8 cellular contexts compared by ENCODE assay signal in genomic region chr2:206158563-206159345, GRCh38. TPM values are rescaled to one million over a fixed set of nuclear protein-coding genes. Genes with fewer than 3 reads are reported as not detected.
DNase-seq lines count a peak whose midpoint lies in the region; ATAC-seq and TF ChIP-seq lines count a peak whose summit lies in the region.

No MANE protein-coding gene starts in this region.

- no peaks in the 10 kb centered on the region for H3K27me3 Mint-ChIP-seq in activated CD4-positive, alpha-beta T cell treated with anti-CD3 and anti-CD28 coated beads, Interleukin-2, amount 10 ng/mL, durations not matched to agents 24 days and 14 days
- H3K27me3 Mint-ChIP-seq in endothelial cell (ENCODE audit: unreplicated experiment) = no peaks in the 10 kb centered on the region

- ATAC-seq in HG02840 (IDR thresholded peaks at IDR 0.05; ENCODE audit: low FRiP score, unreplicated experiment) = peak; percentile 20

- H3K4me3 ChIP-seq in muscle layer of colon (ENCODE audit: low read depth in 1 of 2, low read length in 2 of 2) = peak overlapping the region; percentile 86 to 95

- H3K36me3 Mint-ChIP-seq in activated CD4-positive, alpha-beta T cell treated with anti-CD3 and anti-CD28 coated beads, Interleukin-2, amount 10 ng/mL, durations not matched to agents 24 days and 14 days (ENCODE audit: low read depth) = peaks cover 54% of the 10 kb centered on the region
- H3K36me3 Mint-ChIP-seq in endothelial cell (ENCODE audit: low read depth, unreplicated experiment) = peaks cover 23% of the 10 kb centered on the region

- DNase-seq in activated CD4-positive, alpha-beta T cell treated with anti-CD3 and anti-CD28 coated beads, Interleukin-2, amount 10 ng/mL, durations not matched to agents 24 days and 14 days = no peak
- DNase-seq in activated CD4-positive, alpha-beta T cell treated with anti-CD3 and anti-CD28 coated beads for 4 hours = no peak
- DNase-seq in OCI-M1 (lab: John Stamatoyannopoulos, UW) (peak; percentile 59), endothelial cell (ENCODE audit: low spot score) (no peak), UCSD-AML1 (lab: John Stamatoyannopoulos, UW; ENCODE audit: unreplicated experiment) (no peak)
- no peak for DNase-seq in stimulated activated CD4-positive, alpha-beta T cell treated with anti-CD3 and anti-CD28 coated beads, Interleukin-2, amount 100 ng/mL, for 24 hours

- peak overlapping the region; percentile 97 for H3K4me3 Mint-ChIP-seq in activated CD4-positive, alpha-beta T cell treated with anti-CD3 and anti-CD28 coated beads, Interleukin-2, amount 10 ng/mL, durations not matched to agents 24 days and 14 days
- H3K4me3 Mint-ChIP-seq in endothelial cell (ENCODE audit: unreplicated experiment) = peak overlapping the region; percentile 99

- H3K27ac ChIP-seq in muscle layer of colon (ENCODE audit: low read depth, low read length) = peak overlapping the region; percentile 89

- H3K9me3 Mint-ChIP-seq in activated CD4-positive, alpha-beta T cell treated with anti-CD3 and anti-CD28 coated beads, Interleukin-2, amount 10 ng/mL, durations not matched to agents 24 days and 14 days = no peaks in the 10 kb centered on the region
- H3K9me3 Mint-ChIP-seq in endothelial cell (ENCODE audit: unreplicated experiment) = no peaks in the 10 kb centered on the region

- intact Hi-C loops in activated CD4-positive, alpha-beta T cell treated with anti-CD3 and anti-CD28 coated beads, Interleukin-2, amount 10 ng/mL, durations not matched to agents 24 days and 14 days (cut with micrococcal nuclease) = loop anchor here (1.0 to 2.0 kb wide), 3 partner anchors 72 to 606 kb away; partner anchors contain the start of genes FASTKD2, INO80D, MDH1B and ZDBF2

- no peaks in the 10 kb centered on the region for H3K27me3 ChIP-seq in muscle layer of colon (ENCODE audit: control insufficient read depth in 1 of 2, insufficient read depth in 2 of 2, low read length in 2 of 2)

- H3K36me3 ChIP-seq in muscle layer of colon (ENCODE audit: insufficient read depth, low read length) = peaks cover 30% of the 10 kb centered on the region

- peaks cover 43% of the 10 kb centered on the region for H3K4me1 Mint-ChIP-seq in activated CD4-positive, alpha-beta T cell treated with anti-CD3 and anti-CD28 coated beads, Interleukin-2, amount 10 ng/mL, durations not matched to agents 24 days and 14 days
- H3K4me1 Mint-ChIP-seq in endothelial cell (ENCODE audit: unreplicated experiment) = peaks cover 16% of the 10 kb centered on the region

- H3K9ac ChIP-seq in muscle layer of colon (ENCODE audit: low read length) = peak overlapping the region; percentile 90

- H3K9me3 ChIP-seq in muscle layer of colon (ENCODE audit: low read length) = no peaks in the 10 kb centered on the region

- peaks cover 20% of the 10 kb centered on the region for H3K4me1 ChIP-seq in muscle layer of colon (ENCODE audit: insufficient read depth, low read length)

- no peak for TF ChIP-seq CTCF in endothelial cell (IDR thresholded peaks at IDR 0.05; ENCODE audit: unreplicated experiment)

- H3K27ac Mint-ChIP-seq in activated CD4-positive, alpha-beta T cell treated with anti-CD3 and anti-CD28 coated beads, Interleukin-2, amount 10 ng/mL, durations not matched to agents 24 days and 14 days = peak overlapping the region; percentile 99
- H3K27ac Mint-ChIP-seq in endothelial cell (ENCODE audit: unreplicated experiment) = peak overlapping the region; percentile 95

RNA-seq across cellular contexts. Expression of gene NDUFS1, which starts 0.5 kb away (rescaled TPM):
- total RNA-seq in activated CD4-positive, alpha-beta T cell treated with anti-CD3 and anti-CD28 coated beads, Interleukin-2, amount 10 ng/mL, durations not matched to agents 24 days and 14 days = 81.5 and 82.6 TPM in 2 replicates
- 67.9 TPM for total RNA-seq in endothelial cell (ENCODE audit: unreplicated experiment)

RNA-seq across cellular contexts. Expression of gene EEF1B2, which starts 0.9 kb away (rescaled TPM):
- total RNA-seq in activated CD4-positive, alpha-beta T cell treated with anti-CD3 and anti-CD28 coated beads, Interleukin-2, amount 10 ng/mL, durations not matched to agents 24 days and 14 days = 761 and 768 TPM in 2 replicates
- 668 TPM for total RNA-seq in endothelial cell (ENCODE audit: unreplicated experiment)
